In genomic region chr17:78779848-78780247, GRCh38 we compare ENCODE assay signal across 8 cellular contexts. TPM values are rescaled to one million over a fixed set of nuclear protein-coding genes. Genes with fewer than 3 reads are reported as not detected.
DNase-seq lines count a peak whose midpoint lies in the region; ATAC-seq and TF ChIP-seq lines count a peak whose summit lies in the region.

No MANE protein-coding gene starts in this region.

- TF ChIP-seq CTCF in endothelial cell (IDR thresholded peaks at IDR 0.05; ENCODE audit: unreplicated experiment), result no peak

- H3K9me3 Mint-ChIP-seq in endothelial cell (ENCODE audit: unreplicated experiment), result no peaks in the 10 kb centered on the region
- no peaks in the 10 kb centered on the region for H3K9me3 Mint-ChIP-seq in stimulated activated naive CD8-positive, alpha-beta T cell treated with anti-CD3 and anti-CD28 coated beads, Interleukin-15, Interleukin-2, amounts not matched to agents 100 ng/mL and 50 ng/mL, for 24 hours

- ATAC-seq in GM21381 (IDR thresholded peaks at IDR 0.05; ENCODE audit: unreplicated experiment), result no peak
- no peak for ATAC-seq in GM19455 (IDR thresholded peaks at IDR 0.05; ENCODE audit: unreplicated experiment)

- H3K27me3 Mint-ChIP-seq in endothelial cell (ENCODE audit: unreplicated experiment), result peaks cover 11% of the 10 kb centered on the region
- H3K27me3 Mint-ChIP-seq in stimulated activated naive CD8-positive, alpha-beta T cell treated with anti-CD3 and anti-CD28 coated beads, Interleukin-15, Interleukin-2, amounts not matched to agents 100 ng/mL and 50 ng/mL, for 24 hours, result no peaks in the 10 kb centered on the region

- peak overlapping the region; percentile 68 for H3K4me3 Mint-ChIP-seq in endothelial cell (ENCODE audit: unreplicated experiment)
- peak overlapping the region; percentile 95 for H3K4me3 Mint-ChIP-seq in stimulated activated naive CD8-positive, alpha-beta T cell treated with anti-CD3 and anti-CD28 coated beads, Interleukin-15, Interleukin-2, amounts not matched to agents 100 ng/mL and 50 ng/mL, for 24 hours

- H3K27ac Mint-ChIP-seq in endothelial cell (ENCODE audit: unreplicated experiment), result peak overlapping the region; percentile 10
- peak overlapping the region; percentile 95 for H3K27ac Mint-ChIP-seq in stimulated activated naive CD8-positive, alpha-beta T cell treated with anti-CD3 and anti-CD28 coated beads, Interleukin-15, Interleukin-2, amounts not matched to agents 100 ng/mL and 50 ng/mL, for 24 hours

- DNase-seq in NCI-H2029 (lab: John Stamatoyannopoulos, UW) (peak; percentile 26), NCI-H2029 treated with DMSO at 0.1 percent for 48 hours (lab: John Stamatoyannopoulos, UW) (no peak), endothelial cell (ENCODE audit: low spot score) (no peak), NCI-H146 (lab: John Stamatoyannopoulos, UW) (no peak)
- DNase-seq in activated CD4-positive, CD25-positive, alpha-beta regulatory T cell treated with anti-CD3 and anti-CD28 coated beads, Interleukin-2, amount 50 U/mL, for 72 hours, result peak; percentile 45

- H3K36me3 Mint-ChIP-seq in endothelial cell (ENCODE audit: low read depth, unreplicated experiment), result no peaks in the 10 kb centered on the region
- H3K36me3 Mint-ChIP-seq in stimulated activated naive CD8-positive, alpha-beta T cell treated with anti-CD3 and anti-CD28 coated beads, Interleukin-15, Interleukin-2, amounts not matched to agents 100 ng/mL and 50 ng/mL, for 24 hours (ENCODE audit: low read depth), result no peaks in the 10 kb centered on the region

- H3K4me1 Mint-ChIP-seq in endothelial cell (ENCODE audit: unreplicated experiment), result peaks cover 25% of the 10 kb centered on the region
- peaks cover 58% of the 10 kb centered on the region for H3K4me1 Mint-ChIP-seq in stimulated activated naive CD8-positive, alpha-beta T cell treated with anti-CD3 and anti-CD28 coated beads, Interleukin-15, Interleukin-2, amounts not matched to agents 100 ng/mL and 50 ng/mL, for 24 hours (ENCODE audit: low read depth)

RNA-seq across cellular contexts. Expression of gene CYTH1, which starts 2.2 kb away (rescaled TPM):
- 73.3 TPM for total RNA-seq in endothelial cell (ENCODE audit: unreplicated experiment)

Comparison
In these comparisons a context has a peak if more than half of its experiments do, and no peak if none do; other contexts are left out.
1. DNase-seq: peak in NCI-H2029 (single experiment) and activated CD4-positive, CD25-positive, alpha-beta regulatory T cell treated with anti-CD3 and anti-CD28 coated beads, Interleukin-2, amount 50 U/mL, for 72 hours (single experiment); none in NCI-H2029 treated with DMSO at 0.1 percent for 48 hours (single experiment), endothelial cell (single experiment) and NCI-H146 (single experiment).